ENCODE assay signal across 16 cellular contexts in genomic region chr2:171142398-171142797, GRCh38. TPM values are rescaled to one million over a fixed set of nuclear protein-coding genes. Genes with fewer than 3 reads are reported as not detected.
DNase-seq lines count a peak whose midpoint lies in the region; ATAC-seq, FAIRE-seq and TF ChIP-seq lines count a peak whose summit lies in the region.
"Had no signal": no experiment of that assay in that cellular context is flagged by ENCODE, and none has a peak within 500 bp of the region (broad histone marks: within the 10 kb centered on the region; RNA-seq: fewer than 3 reads in every experiment).

No MANE protein-coding gene starts in this region.

- no peaks in the 10 kb centered on the region for H3K9me2 ChIP-seq in OCI-LY7 (ENCODE audit: insufficient read depth, low read length)

- H3K79me2 ChIP-seq in HepG2 (ENCODE audit: insufficient read depth, low read length) (peaks cover 98% of the 10 kb centered on the region), OCI-LY7 (ENCODE audit: insufficient read depth, low read depth, low read length) (peaks cover 100% of the 10 kb centered on the region), K562 (ENCODE audit: control insufficient read depth, insufficient read depth, low read length) (peaks cover 99% of the 10 kb centered on the region), neural progenitor cell (ENCODE audit: low read depth) (peaks cover 100% of the 10 kb centered on the region)

- H3K4me2 ChIP-seq in HepG2 (ENCODE audit: low read depth, low read length): no peak overlapping the region
- 0 out of 2 replicates have a peak overlapping the region, but pooled peaks have one; percentile 0 for H3K4me2 ChIP-seq in OCI-LY7 (ENCODE audit: low read length)
- H3K4me2 ChIP-seq in K562 (ENCODE audit: insufficient read depth, low read length): no peak overlapping the region
- no peak overlapping the region for H3K4me2 ChIP-seq in neural progenitor cell
- H3K4me2 ChIP-seq: BLaER1 had no signal

- CTCF ChIA-PET in HepG2 (lab: Yijun Ruan, JAX; ENCODE audit: low intra/inter-chr PET ratio, low total read pairs) (no interaction called here), OCI-LY7 (lab: Charles Lee; ENCODE audit: unreplicated experiment) (no interaction called here), K562 (lab: Yijun Ruan, JAX; ENCODE audit: low intra/inter-chr PET ratio) (no interaction called here)

- no peaks in the 10 kb centered on the region for H3K4me1 Mint-ChIP-seq in neural progenitor cell

- H2AFZ ChIP-seq in HepG2 (ENCODE audit: low read length) (no peak overlapping the region), OCI-LY7 (ENCODE audit: low read length) (no peak overlapping the region), K562 (ENCODE audit: low read depth, low read length) (no peak overlapping the region), neural progenitor cell (replicated peaks) (no peak overlapping the region)

- no peak for TF ChIP-seq RAD21 in HepG2 (CRISPR knock-in tag; IDR thresholded peaks at IDR 0.05)
- TF ChIP-seq RAD21 in K562 (CRISPR knock-in tag; conservative IDR thresholded peaks at IDR 0.05 in 1 of 2, IDR thresholded peaks at IDR 0.05 in 1 of 2): no peak

- H3K27me3 ChIP-seq in HepG2 (ENCODE audit: control insufficient read depth in 1 of 2, insufficient read depth in 2 of 2, low read length in 2 of 2): no peaks in the 10 kb centered on the region
- H3K27me3 ChIP-seq in right lobe of liver: no peaks in the 10 kb centered on the region
- H3K27me3 ChIP-seq in K562 (ENCODE audit: control insufficient read depth in 2 of 2, insufficient read depth in 2 of 2, low read length in 2 of 2): no peaks in the 10 kb centered on the region
- no peaks in the 10 kb centered on the region for H3K27me3 ChIP-seq in neural progenitor cell
- H3K27me3 ChIP-seq: BLaER1 had no signal

- BruUV-seq in HepG2 (replicated peaks; lab: Mats Ljungman, UMichigan) (no TSS peak), OCI-LY7 (replicated peaks; lab: Mats Ljungman, UMichigan) (no TSS peak), K562 (replicated peaks; lab: Mats Ljungman, UMichigan) (no TSS peak)

- WGBS in HepG2 (ENCODE audit: low lambda C conversion rate): 94% methylated on average over 3 of the region's 3 CpGs
- WGBS in right lobe of liver (ENCODE audit: insufficient coverage, low coverage, low lambda C conversion rate, missing lambda C conversion rate): 64% methylated on average over 3 of the region's 3 CpGs
- 68% methylated on average over 3 of the region's 3 CpGs for WGBS in K562 (ENCODE audit: insufficient coverage, low coverage, missing lambda C conversion rate)

- no peak for ATAC-seq in HepG2
- ATAC-seq in right lobe of liver: no peak
- ATAC-seq in K562: no peak
- no peak for ATAC-seq in GM21619 (IDR thresholded peaks at IDR 0.05; ENCODE audit: unreplicated experiment)
- ATAC-seq: HCT116, Panc1 had no signal

- H3K36me3 ChIP-seq in HepG2 (replicated peaks in 1 of 2; ENCODE audit: control insufficient read depth in 1 of 2, insufficient read depth in 2 of 2, low read length in 2 of 2): 0 out of 5 replicates have a peak, but pooled peaks cover 0 to 2% of the 10 kb centered on the region in 2 experiments
- no peaks in the 10 kb centered on the region for H3K36me3 ChIP-seq in right lobe of liver
- H3K36me3 ChIP-seq in OCI-LY7 (ENCODE audit: insufficient read depth, low read length): peaks cover 35% of the 10 kb centered on the region
- H3K36me3 ChIP-seq in K562 (ENCODE audit: control insufficient read depth, insufficient read depth, low read length): no peaks in the 10 kb centered on the region
- no peaks in the 10 kb centered on the region for H3K36me3 ChIP-seq in neural progenitor cell

- no peaks in the 10 kb centered on the region for H3K9me1 ChIP-seq in K562 (ENCODE audit: control insufficient read depth, insufficient read depth, low read length)

- POLR2A ChIA-PET in HepG2 (lab: Yijun Ruan, JAX): no interaction called here
- POLR2A ChIA-PET in OCI-LY7 (lab: Charles Lee): interaction anchor here (1.8 kb wide), 1 partner anchor 12 kb away, joined by 6 read pairs; no protein-coding TSS in a partner anchor
- POLR2A ChIA-PET in K562 (lab: Yijun Ruan, JAX): interaction anchor here (1.1 to 2.3 kb wide), 3 partner anchors 8 to 13 kb away, joined by 4 to 18 read pairs (median 8); no protein-coding TSS in a partner anchor

- peaks cover 37% of the 10 kb centered on the region for H4K20me1 ChIP-seq in HepG2 (ENCODE audit: insufficient read depth, low read length)
- peaks cover 61% of the 10 kb centered on the region for H4K20me1 ChIP-seq in OCI-LY7 (ENCODE audit: insufficient read depth, low read length)
- peaks cover 44% of the 10 kb centered on the region for H4K20me1 ChIP-seq in K562 (replicated peaks; ENCODE audit: control insufficient read depth, insufficient read depth, low read length)
- H4K20me1 ChIP-seq in neural progenitor cell (ENCODE audit: low read depth): peaks cover 65% of the 10 kb centered on the region

- H3F3A ChIP-seq in neural progenitor cell (ENCODE audit: low read depth): peaks cover 23% of the 10 kb centered on the region

- no peak for TF ChIP-seq EP300 in HepG2 (IDR thresholded peaks at IDR 0.05; ENCODE audit: low read depth in 2 of 2, low read length in 2 of 2)
- TF ChIP-seq EP300 in HepG2 (CRISPR knock-in tag; IDR thresholded peaks at IDR 0.05; ENCODE audit: borderline replicate concordance): no peak
- no peak for TF ChIP-seq EP300 in K562 (IDR thresholded peaks at IDR 0.05; ENCODE audit: low read length)

- H3K9me3 ChIP-seq in HepG2 (ENCODE audit: low read length) (no peaks in the 10 kb centered on the region), right lobe of liver (no peaks in the 10 kb centered on the region), OCI-LY7 (ENCODE audit: low read length) (no peaks in the 10 kb centered on the region), K562 (replicated peaks; ENCODE audit: control insufficient read depth, insufficient read depth, low read depth, low read length) (no peaks in the 10 kb centered on the region), neural progenitor cell (ENCODE audit: low read depth) (no peaks in the 10 kb centered on the region)

- H3K4me1 ChIP-seq in HepG2 (ENCODE audit: insufficient read depth, low read length) (peaks cover 72% of the 10 kb centered on the region), right lobe of liver (peaks cover 0 to 49% (median 21%) of the 10 kb centered on the region in 4 donors), OCI-LY7 (ENCODE audit: insufficient read depth, low read length, poor library complexity, severe bottlenecking) (peaks cover 29% of the 10 kb centered on the region), K562 (replicated peaks in 1 of 2; ENCODE audit: control insufficient read depth in 2 of 2, insufficient read depth in 2 of 2, low read length in 2 of 2) (peaks cover 17 to 49% of the 10 kb centered on the region in 2 experiments), neural progenitor cell (peaks cover 27% of the 10 kb centered on the region)

- H3K27me3 Mint-ChIP-seq in neural progenitor cell (ENCODE audit: insufficient read depth, low read depth): no peaks in the 10 kb centered on the region

- H3K4me3 ChIP-seq in HepG2 (replicated peaks in 1 of 3; ENCODE audit: insufficient read depth in 1 of 3, low read depth in 2 of 3, low read length in 3 of 3) (no peak overlapping the region), right lobe of liver (no peak overlapping the region), OCI-LY7 (ENCODE audit: low read depth, low read length, poor library complexity, severe bottlenecking) (no peak overlapping the region), K562 (no peak overlapping the region), neural progenitor cell (no peak overlapping the region)
- H3K4me3 ChIP-seq: BLaER1 had no signal

- TF ChIP-seq POLR2A in HepG2 (IDR thresholded peaks at IDR 0.05; ENCODE audit: insufficient read depth in 1 of 2, low read depth in 2 of 2, low read length in 2 of 2): no peak
- no peak for TF ChIP-seq POLR2A in right lobe of liver (IDR thresholded peaks at IDR 0.05)
- TF ChIP-seq POLR2A in K562 (conservative IDR thresholded peaks at IDR 0.05): no peak

- H3K9ac ChIP-seq in HepG2 (ENCODE audit: insufficient read depth, low read depth, low read length): no peak overlapping the region
- no peak overlapping the region for H3K9ac ChIP-seq in K562 (ENCODE audit: insufficient read depth in 1 of 2, low read depth in 2 of 2, low read length in 2 of 2)
- no peak overlapping the region for H3K9ac ChIP-seq in neural progenitor cell
- H3K9ac ChIP-seq: BLaER1 had no signal

- peaks cover 18% of the 10 kb centered on the region for H3K9me3 Mint-ChIP-seq in neural progenitor cell

- no peak for FAIRE-seq in HepG2 (lab: Jason Lieb, UNC)
- no peak for FAIRE-seq in K562 (lab: Jason Lieb, UNC)

- no peak overlapping the region for H3K27ac Mint-ChIP-seq in neural progenitor cell

- H3K36me3 Mint-ChIP-seq in neural progenitor cell: peaks cover 36% of the 10 kb centered on the region

- H3K27ac ChIP-seq in HepG2 (ENCODE audit: extremely low read length, insufficient read depth, low read length) (no peak overlapping the region), right lobe of liver (no peak overlapping the region), OCI-LY7 (ENCODE audit: low read depth, low read length, poor library complexity, severe bottlenecking) (no peak overlapping the region), K562 (ENCODE audit: extremely low read depth, low read depth, low read length) (no peak overlapping the region; the same call in 2 of the 3 replicates), neural progenitor cell (peak overlapping the region; percentile 5)
- H3K27ac ChIP-seq: BLaER1 had no signal

- H3K4me3 Mint-ChIP-seq in neural progenitor cell: no peak overlapping the region

- intact Hi-C loops in HepG2 (cut with micrococcal nuclease; ENCODE audit: unreplicated experiment) (no loop called here), right lobe of liver (cut with DNase I) (no loop called here), OCI-LY7 (cut with micrococcal nuclease; ENCODE audit: unreplicated experiment) (no loop called here), K562 (cut with micrococcal nuclease) (no loop called here)

- in situ Hi-C loops in HepG2 (cut with HindIII; ENCODE audit: extremely low pct_ligation_motif_present, low pct_unique_long_range_greater_than_20kb): no loop called here
- in situ Hi-C loops in K562 (cut with MboI): no loop called here

- TF ChIP-seq CTCF in HepG2 (CRISPR knock-in tag; IDR thresholded peaks at IDR 0.05) (no peak), right lobe of liver (IDR thresholded peaks at IDR 0.05) (no peak), OCI-LY7 (conservative IDR thresholded peaks at IDR 0.05; ENCODE audit: low read length) (no peak), K562 (IDR thresholded peaks at IDR 0.05 in 2 of 3, conservative IDR thresholded peaks at IDR 0.05 in 1 of 3; ENCODE audit: insufficient read depth in 2 of 3, low read depth in 1 of 3, low read length in 3 of 3) (no peak), neural progenitor cell (IDR thresholded peaks at IDR 0.05) (no peak)

- DNase-seq in HepG2 (ENCODE audit: low spot score): no peak
- DNase-seq in right lobe of liver: no peak
- DNase-seq in OCI-LY7 (ENCODE audit: low spot score): no peak
- DNase-seq in K562 (ENCODE audit: extremely low read depth in 1 of 4, low spot score in 3 of 4): no peak
- no peak for DNase-seq in neural progenitor cell (ENCODE audit: low spot score)
- DNase-seq in NCI-H128 (lab: John Stamatoyannopoulos, UW; ENCODE audit: unreplicated experiment): no peak
- DNase-seq in glomerular visceral epithelial cell (ENCODE audit: extremely low spot score): no peak
- DNase-seq: KG1, NCI-H1436 treated with DMSO at 0.1 percent for 48 hours, NCI-H2081, NCI-H510A, NCI-H774 had no signal

RNA-seq across cellular contexts. Expression of gene TLK1, which starts 18.3 kb away (rescaled TPM):
- total RNA-seq in HepG2 (2016; rRNA removed; fragmentation: Illumina TruSeq; extraction: Trizol): 28.7 and 52.7 TPM in 2 replicates
- 32.6 and 34.2 TPM in 2 replicates for total RNA-seq in HepG2 (2016; cell fraction: cytosol; rRNA removed; fragmentation: Illumina TruSeq; extraction: Trizol; ENCODE audit: low read depth)
- total RNA-seq in HepG2 (2016; cell fraction: insoluble cytoplasmic fraction; rRNA removed; fragmentation: Illumina TruSeq; extraction: Trizol): 25.7 and 45.4 TPM in 2 replicates
- total RNA-seq in HepG2 (2016; cell fraction: membrane; rRNA removed; fragmentation: Illumina TruSeq; extraction: Trizol): 38.6 and 48.1 TPM in 2 replicates
- 41.9 and 51.6 TPM in 2 replicates for total RNA-seq in HepG2 (2016; cell fraction: nucleus; rRNA removed; fragmentation: Illumina TruSeq; extraction: Trizol)
- polyA plus RNA-seq in HepG2 (2011; rRNA removed): 12.8 and 16.8 TPM in 2 replicates
- 5.1 and 8.5 TPM in 2 replicates for polyA plus RNA-seq in HepG2 (2011; cell fraction: cytosol; rRNA removed)
- 9.6 and 11.0 TPM in 2 replicates for polyA plus RNA-seq in HepG2 (2011; cell fraction: nucleus; rRNA removed)
- polyA plus RNA-seq in HepG2 (2012): 27.7 and 38.6 TPM in 2 replicates
- polyA plus RNA-seq in HepG2 (2016; cell fraction: cytosol; fragmentation: Illumina TruSeq; extraction: Trizol; ENCODE audit: low read depth): 3.4 and 3.8 TPM in 2 replicates
- 42.1 and 48.4 TPM in 2 replicates for polyA plus RNA-seq in HepG2 (2016; cell fraction: insoluble cytoplasmic fraction; fragmentation: Illumina TruSeq; extraction: Trizol; ENCODE audit: low read depth)
- polyA plus RNA-seq in HepG2 (2016; cell fraction: membrane; fragmentation: Illumina TruSeq; extraction: Trizol; ENCODE audit: low read depth): 15.6 and 16.8 TPM in 2 replicates
- 38.9 and 40.3 TPM in 2 replicates for polyA plus RNA-seq in HepG2 (2016; cell fraction: nucleus; fragmentation: Illumina TruSeq; extraction: Trizol; ENCODE audit: insufficient read depth, low read depth)
- polyA minus RNA-seq in HepG2 (2011; rRNA and poly(A)+ RNA removed; ENCODE audit: low replicate concordance): 9.1 and 17.3 TPM in 2 replicates
- 37.8 and 45.8 TPM in 2 replicates for polyA minus RNA-seq in HepG2 (2011; cell fraction: cytosol; rRNA and poly(A)+ RNA removed)
- polyA minus RNA-seq in HepG2 (2011; cell fraction: nucleus; rRNA and poly(A)+ RNA removed): 67.2 and 68.9 TPM in 2 replicates
- total RNA-seq in right lobe of liver: 10 to 100 TPM; 18.4 to 40.2 (median 29.0) TPM
- 27.2 and 29.7 TPM in 2 replicates for total RNA-seq in OCI-LY7 (2014; rRNA removed; shearing (Covaris generic))
- total RNA-seq in OCI-LY7 (2022): 150 and 154 TPM in 2 replicates
- 28.8 and 103 TPM in 2 replicates for total RNA-seq in K562 (2011; cell fraction: chromatin; rRNA removed; ENCODE audit: low replicate concordance)
- total RNA-seq in K562 (2011; cell fraction: nucleolus; rRNA removed): 12.8 and 19.3 TPM in 2 replicates
- 38.3 and 67.9 TPM in 2 replicates for total RNA-seq in K562 (2011; cell fraction: nucleoplasm; rRNA removed)
- total RNA-seq in K562 (2014; rRNA removed): 20.2 and 25.8 TPM in 2 replicates
- 41.6 and 46.6 TPM in 2 replicates for total RNA-seq in K562 (2014; rRNA removed; fragmentation: Illumina TruSeq; extraction: Trizol)
- 33.4 and 36.6 TPM in 2 replicates for total RNA-seq in K562 (2015; rRNA removed; fragmentation: Illumina TruSeq; extraction: Trizol)
- total RNA-seq in K562 (2021): 87.9 and 101 TPM in 2 replicates
- 23.8 and 34.4 TPM in 2 replicates for polyA plus RNA-seq in K562 (2011; rRNA removed)
- polyA plus RNA-seq in K562 (2011; cell fraction: cytosol; rRNA removed): 5.8 and 9.7 TPM in 2 replicates
- 15.1 and 18.2 TPM in 2 replicates for polyA plus RNA-seq in K562 (2011; cell fraction: nucleus; rRNA removed)
- 36.3 and 37.3 TPM in 2 replicates for polyA plus RNA-seq in K562 (2012)
- polyA plus RNA-seq in K562 (2014; fragmentation: Illumina TruSeq; extraction: Trizol): 53.4 and 63.2 TPM in 2 replicates
- polyA plus RNA-seq in K562 (2014; fragmentation: Nextera tagmentation; extraction: Ambion mirVana): 10 to 100 TPM; 40.5 to 92.0 TPM
- 19.3 and 22.6 TPM in 2 replicates for polyA plus RNA-seq in K562 (2014; rRNA removed)
- 79.3 and 89.8 TPM in 2 replicates for polyA minus RNA-seq in K562 (2011; rRNA and poly(A)+ RNA removed)
- 42.7 and 49.5 TPM in 2 replicates for polyA minus RNA-seq in K562 (2011; cell fraction: cytosol; rRNA and poly(A)+ RNA removed)
- polyA minus RNA-seq in K562 (2011; cell fraction: nucleus; rRNA and poly(A)+ RNA removed): 21.5 and 39.5 TPM in 2 replicates
- total RNA-seq in neural progenitor cell (ENCODE audit: low replicate concordance): 26.4 and 31.1 TPM in 2 replicates

Comparison
In these comparisons a context has a peak if more than half of its experiments do, and no peak if none do; other contexts are left out.
1. Of the 241 proteins assayed by ChIP-seq in both HepG2 and K562: peak only in HepG2: MAFK; only in K562: none; in both: none; in neither: 240.